Comparison of ENCODE assay signal across 22 cellular contexts in the genomic region with DNA sequence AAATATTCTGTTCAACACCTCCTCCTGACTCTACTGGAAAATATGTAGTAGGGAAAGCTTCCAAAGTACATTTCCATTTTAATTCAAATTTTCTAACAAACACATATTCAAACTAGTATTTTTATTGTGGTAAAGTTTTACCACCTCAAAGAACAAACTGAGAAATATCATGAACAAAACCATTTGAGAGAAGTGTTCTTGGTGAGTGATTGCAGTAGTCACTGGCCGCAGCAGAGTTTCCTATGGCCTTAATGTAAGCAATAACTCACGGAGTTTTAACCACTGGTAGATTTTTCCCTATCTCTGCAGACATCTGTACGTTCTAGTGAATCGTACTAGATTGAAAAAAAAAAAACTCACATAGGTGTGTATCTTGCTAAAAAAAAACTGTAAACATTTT.
"Had no signal": no experiment of that assay in that cellular context is flagged by ENCODE, and none has a peak within 500 bp of the region (broad histone marks: within the 10 kb centered on the region; RNA-seq: fewer than 3 reads in every experiment).

No MANE protein-coding gene starts in this region.

- ATAC-seq: effector memory CD8-positive, alpha-beta T cell; esophagus mucosa; gastrocnemius medialis; heart right ventricle; left cardiac atrium; left lung; left ventricle myocardium superior; lower lobe of right lung; mucosa of descending colon; naive thymus-derived CD8-positive, alpha-beta T cell had no signal

- DNase-seq: cortex of kidney; effector CD8-positive, alpha-beta T cell; effector memory CD8-positive, alpha-beta T cell; endodermal cell; erythroblast; esophagus squamous epithelium; foreskin fibroblast; foreskin melanocyte; gastrocnemius medialis; glutamatergic neuron; head of caudate nucleus; heart right ventricle; hippocampal formation; left cardiac atrium; left lung; left ventricle myocardium superior; lower lobe of right lung; mesenchymal stem cell; mucosa of descending colon; naive B cell; naive thymus-derived CD8-positive, alpha-beta T cell had no signal
